26 cellular contexts compared by ENCODE assay signal in the genomic region with DNA sequence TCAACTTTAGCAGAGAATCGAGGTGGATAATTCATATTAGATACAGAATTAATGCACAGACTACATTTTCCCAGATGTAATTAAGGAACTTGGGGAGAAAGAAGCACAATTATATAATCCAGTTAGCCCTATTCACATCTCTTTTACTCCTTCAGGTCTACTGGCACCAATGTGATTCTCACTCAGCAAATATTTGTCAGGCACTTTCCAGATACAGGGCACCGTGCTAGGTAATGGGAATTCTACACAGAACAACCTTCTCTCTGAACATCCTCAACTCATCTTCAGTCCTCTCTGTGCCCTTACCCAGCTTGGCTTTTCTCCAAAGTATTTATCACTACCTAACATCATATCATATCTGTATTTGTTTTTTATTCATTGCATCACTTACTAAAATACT.
"Had no signal": no experiment of that assay in that cellular context is flagged by ENCODE, and none has a peak within 500 bp of the region (broad histone marks: within the 10 kb centered on the region; RNA-seq: fewer than 3 reads in every experiment).

No MANE protein-coding gene starts in this region.

- FAIRE-seq: endometrium, kidney had no signal

- DNase-seq: colonic mucosa; cortex of kidney; effector CD8-positive, alpha-beta T cell; effector memory CD8-positive, alpha-beta T cell; endodermal cell; erythroblast; esophagus squamous epithelium; foreskin fibroblast; foreskin melanocyte; gastrocnemius medialis; glutamatergic neuron; head of caudate nucleus; heart right ventricle; hippocampal formation; islet precursor cell; kidney; kidney glomerular epithelial cell; left colon; left lung; left ventricle myocardium superior; lower lobe of right lung; mesenchymal stem cell; mucosa of descending colon; naive B cell had no signal

- ATAC-seq: effector memory CD8-positive, alpha-beta T cell; esophagus mucosa; gastrocnemius medialis; heart right ventricle; left colon; left lung; left ventricle myocardium superior; lower lobe of right lung; mucosa of descending colon had no signal
